In the genomic region with DNA sequence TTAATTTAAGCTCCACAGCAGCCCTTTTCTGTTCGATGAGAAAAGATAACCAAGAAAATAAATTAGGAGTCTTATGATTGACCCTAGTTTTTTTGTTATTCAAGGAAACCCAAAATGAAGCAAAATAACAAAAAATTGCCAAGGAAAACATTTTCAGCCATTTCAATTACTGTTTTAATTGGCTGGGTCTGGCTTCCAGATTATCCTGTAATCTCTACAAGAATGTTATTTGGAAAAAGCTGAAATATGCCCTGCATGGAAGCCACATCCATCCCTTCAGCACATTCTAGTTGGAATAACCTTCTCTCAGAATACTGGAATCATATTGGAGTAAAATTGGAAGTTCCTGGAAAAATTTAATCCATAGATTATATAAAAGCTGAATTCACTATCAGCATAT, we compare ENCODE assay signal across 24 cellular contexts.
A peak's percentile ranks its signal among the peaks of the same experiment; 100 is the strongest.
DNase-seq lines count a peak whose midpoint lies in the region; ATAC-seq and TF ChIP-seq lines count a peak whose summit lies in the region.
"Had no signal": no experiment of that assay in that cellular context is flagged by ENCODE, and none has a peak within 500 bp of the region (broad histone marks: within the 10 kb centered on the region; RNA-seq: fewer than 3 reads in every experiment).

No MANE protein-coding gene starts in this region.

- H4K20me1 ChIP-seq in SK-N-SH (ENCODE audit: insufficient read depth) (no peaks in the 10 kb centered on the region), osteoblast (ENCODE audit: insufficient read depth, low read length) (no peaks in the 10 kb centered on the region)

- H3K79me2 ChIP-seq in SK-N-SH (ENCODE audit: insufficient read depth) (no peaks in the 10 kb centered on the region), osteoblast (ENCODE audit: insufficient read depth, low read length) (no peaks in the 10 kb centered on the region)

- WGBS in SK-N-SH (ENCODE audit: low lambda C conversion rate): 14% methylated on average over 1 of the region's 1 CpG

- no peak for DNase-seq in SK-N-SH
- DNase-seq in astrocyte of the hippocampus (ENCODE audit: low read depth, low spot score): peak; percentile 65
- no peak for DNase-seq in osteoblast (ENCODE audit: insufficient read length, low spot score, missing footprints)
- DNase-seq in NCI-H2029 (lab: John Stamatoyannopoulos, UW): no peak
- no peak for DNase-seq in Peyer's patch
- no peak for DNase-seq in mesenteric fat pad (ENCODE audit: low spot score)
- no peak for DNase-seq in NCI-H146 treated with DMSO at 0.1 percent for 48 hours (lab: John Stamatoyannopoulos, UW; ENCODE audit: unreplicated experiment)
- DNase-seq: BE2C; CD8-positive, alpha-beta memory T cell; DMS 273 treated with DMSO at 0.1 percent for 48 hours; DMS79 treated with DMSO at 0.1 percent for 48 hours; HFFc6; KG1; MG63; NCI-H1694; NCI-H2081; NCI-H2227 treated with DMSO at 0.1 percent for 48 hours; NCI-H69; SHP77 had no signal

- H2AFZ ChIP-seq in SK-N-SH (ENCODE audit: low read depth) (0 out of 2 replicates have a peak overlapping the region, but pooled peaks have one; percentile 56), osteoblast (ENCODE audit: low read length) (no peak overlapping the region)
- H2AFZ ChIP-seq: GM23338 had no signal

- ATAC-seq in SK-N-SH treated with all-trans-retinoic acid at 6 μM for 48 hours: no peak
- ATAC-seq: GM23338 had no signal

- H3K9me3 ChIP-seq in SK-N-SH: no peaks in the 10 kb centered on the region
- no peaks in the 10 kb centered on the region for H3K9me3 ChIP-seq in osteoblast (ENCODE audit: low read depth, low read length)
- H3K9me3 ChIP-seq in Peyer's patch: no peaks in the 10 kb centered on the region
- H3K9me3 ChIP-seq: BE2C, HAP-1, MG63 had no signal

- no peak overlapping the region for H3K9ac ChIP-seq in SK-N-SH

- TF ChIP-seq POLR2A in Peyer's patch (IDR thresholded peaks at IDR 0.05): no peak

- H3K9me2 ChIP-seq in SK-N-SH: no peaks in the 10 kb centered on the region

- H3K27me3 ChIP-seq in SK-N-SH (ENCODE audit: insufficient read depth): no peaks in the 10 kb centered on the region
- no peaks in the 10 kb centered on the region for H3K27me3 ChIP-seq in osteoblast (ENCODE audit: insufficient read depth, low read length)
- no peaks in the 10 kb centered on the region for H3K27me3 ChIP-seq in Peyer's patch
- H3K27me3 ChIP-seq: BE2C, MG63 had no signal

- no peak overlapping the region for H3K4me3 ChIP-seq in SK-N-SH (ENCODE audit: low read depth in 2 of 2, low read length in 1 of 2)
- H3K4me3 ChIP-seq in osteoblast (ENCODE audit: insufficient read depth, low read length): no peak overlapping the region
- no peak overlapping the region for H3K4me3 ChIP-seq in Peyer's patch
- H3K4me3 ChIP-seq: GM23338, HAP-1, MG63 had no signal

- H3K4me1 ChIP-seq in SK-N-SH (ENCODE audit: control insufficient read depth in 1 of 2, insufficient read depth in 2 of 2, low read depth in 1 of 2, low read length in 1 of 2) (peaks cover 0 to 3% of the 10 kb centered on the region in 2 experiments; a peak in 1 of 4 replicates), osteoblast (ENCODE audit: insufficient read depth, low read length) (peaks cover 24% of the 10 kb centered on the region), Peyer's patch (no peaks in the 10 kb centered on the region)
- H3K4me1 ChIP-seq: BE2C, HAP-1 had no signal

- H3K4me2 ChIP-seq in SK-N-SH (no peak overlapping the region), osteoblast (ENCODE audit: insufficient read depth, low read length) (no peak overlapping the region)
- H3K4me2 ChIP-seq: GM23338 had no signal

- no peak for TF ChIP-seq CTCF in SK-N-SH (IDR thresholded peaks at IDR 0.05)
- TF ChIP-seq CTCF in osteoblast (IDR thresholded peaks at IDR 0.05; ENCODE audit: extremely low read depth, low read depth, low read length): no peak
- TF ChIP-seq CTCF in Peyer's patch (IDR thresholded peaks at IDR 0.05): no peak

- H3F3A ChIP-seq in SK-N-SH (replicated peaks; ENCODE audit: insufficient read depth): no peaks in the 10 kb centered on the region

- no peaks in the 10 kb centered on the region for H3K36me3 ChIP-seq in SK-N-SH (replicated peaks in 1 of 2; ENCODE audit: control insufficient read depth in 1 of 2, insufficient read depth in 2 of 2, low read length in 1 of 2)
- H3K36me3 ChIP-seq in osteoblast (ENCODE audit: insufficient read depth, low read length): no peaks in the 10 kb centered on the region
- H3K36me3 ChIP-seq in Peyer's patch: no peaks in the 10 kb centered on the region
- H3K36me3 ChIP-seq: BE2C, HAP-1 had no signal

- H3K27ac ChIP-seq in SK-N-SH (ENCODE audit: low read depth in 2 of 2, low read length in 1 of 2): peak overlapping the region in 1 of 2 experiments; percentile 14; a peak in 1 of 4 replicates
- H3K27ac ChIP-seq in osteoblast (ENCODE audit: low read depth, low read length): peak overlapping the region; percentile 46
- no peak overlapping the region for H3K27ac ChIP-seq in Peyer's patch
- H3K27ac ChIP-seq: 22Rv1, RWPE1 had no signal

- CTCF ChIA-PET in SK-N-SH (lab: Yijun Ruan, JAX): no interaction called here

- no peak for TF ChIP-seq EP300 in SK-N-SH (IDR thresholded peaks at IDR 0.05; ENCODE audit: borderline replicate concordance in 1 of 2, low read depth in 1 of 2, low read length in 1 of 2)

- TF ChIP-seq RAD21 in SK-N-SH (IDR thresholded peaks at IDR 0.05; ENCODE audit: low read length): no peak

- POLR2A ChIA-PET in SK-N-SH (lab: Yijun Ruan, JAX): no interaction called here

TF ChIP-seq in SK-N-SH, 30 proteins besides CTCF, POLR2A, EP300 and RAD21:
- TF ChIP-seq RCOR1 (IDR thresholded peaks at IDR 0.05; ENCODE audit: low read length) (no peak), TAF1 (IDR thresholded peaks at IDR 0.05; ENCODE audit: borderline replicate concordance, low read depth, low read length) (no peak), TCF12 (IDR thresholded peaks at IDR 0.05) (no peak), GATA2 (CRISPR knock-in tag; IDR thresholded peaks at IDR 0.05) (no peak), ELF1 (IDR thresholded peaks at IDR 0.05) (no peak), NFIC (IDR thresholded peaks at IDR 0.05; ENCODE audit: borderline replicate concordance) (no peak), FOSL2 (IDR thresholded peaks at IDR 0.05; ENCODE audit: borderline replicate concordance, low read depth) (no peak)

TF ChIP-seq in SK-N-SH treated with all-trans-retinoic acid at 6 μM for 48 hours, 23 proteins besides CTCF, POLR2A, EP300 and RAD21 (continues in another document):
- TF ChIP-seq, protein P1, sequence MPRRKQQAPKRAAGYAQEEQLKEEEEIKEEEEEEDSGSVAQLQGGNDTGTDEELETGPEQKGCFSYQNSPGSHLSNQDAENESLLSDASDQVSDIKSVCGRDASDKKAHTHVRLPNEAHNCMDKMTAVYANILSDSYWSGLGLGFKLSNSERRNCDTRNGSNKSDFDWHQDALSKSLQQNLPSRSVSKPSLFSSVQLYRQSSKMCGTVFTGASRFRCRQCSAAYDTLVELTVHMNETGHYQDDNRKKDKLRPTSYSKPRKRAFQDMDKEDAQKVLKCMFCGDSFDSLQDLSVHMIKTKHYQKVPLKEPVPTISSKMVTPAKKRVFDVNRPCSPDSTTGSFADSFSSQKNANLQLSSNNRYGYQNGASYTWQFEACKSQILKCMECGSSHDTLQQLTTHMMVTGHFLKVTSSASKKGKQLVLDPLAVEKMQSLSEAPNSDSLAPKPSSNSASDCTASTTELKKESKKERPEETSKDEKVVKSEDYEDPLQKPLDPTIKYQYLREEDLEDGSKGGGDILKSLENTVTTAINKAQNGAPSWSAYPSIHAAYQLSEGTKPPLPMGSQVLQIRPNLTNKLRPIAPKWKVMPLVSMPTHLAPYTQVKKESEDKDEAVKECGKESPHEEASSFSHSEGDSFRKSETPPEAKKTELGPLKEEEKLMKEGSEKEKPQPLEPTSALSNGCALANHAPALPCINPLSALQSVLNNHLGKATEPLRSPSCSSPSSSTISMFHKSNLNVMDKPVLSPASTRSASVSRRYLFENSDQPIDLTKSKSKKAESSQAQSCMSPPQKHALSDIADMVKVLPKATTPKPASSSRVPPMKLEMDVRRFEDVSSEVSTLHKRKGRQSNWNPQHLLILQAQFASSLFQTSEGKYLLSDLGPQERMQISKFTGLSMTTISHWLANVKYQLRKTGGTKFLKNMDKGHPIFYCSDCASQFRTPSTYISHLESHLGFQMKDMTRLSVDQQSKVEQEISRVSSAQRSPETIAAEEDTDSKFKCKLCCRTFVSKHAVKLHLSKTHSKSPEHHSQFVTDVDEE (CRISPR knock-in tag; IDR thresholded peaks at IDR 0.05): no peak
- TF ChIP-seq ZNF70 (CRISPR knock-in tag; IDR thresholded peaks at IDR 0.05) (no peak), ZC3H10 (CRISPR knock-in tag; IDR thresholded peaks at IDR 0.05) (no peak), TOX (CRISPR knock-in tag; IDR thresholded peaks at IDR 0.05; ENCODE audit: borderline replicate concordance) (no peak), ZNF565 (CRISPR knock-in tag; conservative IDR thresholded peaks at IDR 0.05; ENCODE audit: low read depth) (no peak), ARNTL (CRISPR knock-in tag; IDR thresholded peaks at IDR 0.05; ENCODE audit: borderline replicate concordance, low read depth) (no peak), BACH2 (CRISPR knock-in tag; IDR thresholded peaks at IDR 0.05; ENCODE audit: borderline replicate concordance) (no peak), TCF4 (CRISPR knock-in tag; IDR thresholded peaks at IDR 0.05; ENCODE audit: borderline replicate concordance) (no peak), CSDC2 (CRISPR knock-in tag; IDR thresholded peaks at IDR 0.05) (no peak), ESRRG (CRISPR knock-in tag; IDR thresholded peaks at IDR 0.05) (no peak), ZNF8 (CRISPR knock-in tag; IDR thresholded peaks at IDR 0.05) (no peak), ISL1 (CRISPR knock-in tag; IDR thresholded peaks at IDR 0.05) (no peak)
- TF ChIP-seq, protein P2, sequence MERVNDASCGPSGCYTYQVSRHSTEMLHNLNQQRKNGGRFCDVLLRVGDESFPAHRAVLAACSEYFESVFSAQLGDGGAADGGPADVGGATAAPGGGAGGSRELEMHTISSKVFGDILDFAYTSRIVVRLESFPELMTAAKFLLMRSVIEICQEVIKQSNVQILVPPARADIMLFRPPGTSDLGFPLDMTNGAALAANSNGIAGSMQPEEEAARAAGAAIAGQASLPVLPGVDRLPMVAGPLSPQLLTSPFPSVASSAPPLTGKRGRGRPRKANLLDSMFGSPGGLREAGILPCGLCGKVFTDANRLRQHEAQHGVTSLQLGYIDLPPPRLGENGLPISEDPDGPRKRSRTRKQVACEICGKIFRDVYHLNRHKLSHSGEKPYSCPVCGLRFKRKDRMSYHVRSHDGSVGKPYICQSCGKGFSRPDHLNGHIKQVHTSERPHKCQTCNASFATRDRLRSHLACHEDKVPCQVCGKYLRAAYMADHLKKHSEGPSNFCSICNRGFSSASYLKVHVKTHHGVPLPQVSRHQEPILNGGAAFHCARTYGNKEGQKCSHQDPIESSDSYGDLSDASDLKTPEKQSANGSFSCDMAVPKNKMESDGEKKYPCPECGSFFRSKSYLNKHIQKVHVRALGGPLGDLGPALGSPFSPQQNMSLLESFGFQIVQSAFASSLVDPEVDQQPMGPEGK (CRISPR knock-in tag; IDR thresholded peaks at IDR 0.05; ENCODE audit: borderline replicate concordance): no peak
